Comparison of ENCODE assay signal across 10 cellular contexts in genomic region chr18:63311481-63312409, GRCh38. TPM values are rescaled to one million over a fixed set of nuclear protein-coding genes. Genes with fewer than 3 reads are reported as not detected.
DNase-seq lines count a peak whose midpoint lies in the region; ATAC-seq and TF ChIP-seq lines count a peak whose summit lies in the region.
"Had no signal": no experiment of that assay in that cellular context is flagged by ENCODE, and none has a peak within 500 bp of the region (broad histone marks: within the 10 kb centered on the region; RNA-seq: fewer than 3 reads in every experiment).

No MANE protein-coding gene starts in this region.

- no peak overlapping the region for H2BK12ac ChIP-seq in neuronal stem cell (ENCODE audit: low read length)

- H3K27me3 Mint-ChIP-seq in central memory CD8-positive, alpha-beta T cell = no peaks in the 10 kb centered on the region

- H3K4me1 Mint-ChIP-seq in central memory CD8-positive, alpha-beta T cell = peaks cover 83% of the 10 kb centered on the region

- no peak overlapping the region for H3K4me3 Mint-ChIP-seq in central memory CD8-positive, alpha-beta T cell

- H4K91ac ChIP-seq in neuronal stem cell (ENCODE audit: low read depth, low read length, poor library complexity) = no peak overlapping the region

- H3K27ac ChIP-seq in neuronal stem cell (replicated peaks; ENCODE audit: low read length) = no peak overlapping the region

- H3K79me1 ChIP-seq in neuronal stem cell (ENCODE audit: low read depth, low read length) = peaks cover 3% of the 10 kb centered on the region

- H3K4me3 ChIP-seq in GM12864 (ENCODE audit: low read depth, low read length) (peak overlapping the region; percentile 25), neuronal stem cell (ENCODE audit: low read length in 2 of 2) (no peak overlapping the region)
- H3K4me3 ChIP-seq: esophagus squamous epithelium had no signal

- no peak overlapping the region for H3K14ac ChIP-seq in neuronal stem cell (ENCODE audit: low read length)

- intact Hi-C loops in cardiac septum (cut with DNase I) = no loop called here

- H3K4ac ChIP-seq in neuronal stem cell (ENCODE audit: low read length) = no peak overlapping the region

- H3K36me3 ChIP-seq in neuronal stem cell (replicated peaks in 1 of 2; ENCODE audit: control insufficient read depth in 2 of 2, insufficient read depth in 2 of 2, low read length in 2 of 2) = peaks cover 1 to 3% of the 10 kb centered on the region in 2 donors
- H3K36me3 ChIP-seq: esophagus squamous epithelium had no signal

- H2BK5ac ChIP-seq in neuronal stem cell (ENCODE audit: low read length) = no peak overlapping the region

- no peak overlapping the region for H3K23ac ChIP-seq in neuronal stem cell (ENCODE audit: low read depth, low read length, poor library complexity)

- no peak overlapping the region for H3K9ac ChIP-seq in neuronal stem cell (ENCODE audit: low read depth, low read length, poor library complexity)

- peaks cover 11 to 12% of the 10 kb centered on the region in 2 donors for H3K4me1 ChIP-seq in neuronal stem cell (ENCODE audit: control insufficient read depth in 2 of 2, insufficient read depth in 1 of 2, low read depth in 1 of 2, low read length in 2 of 2)

- H4K8ac ChIP-seq in neuronal stem cell (ENCODE audit: low read depth, low read length) = no peak overlapping the region

- TF ChIP-seq CTCF in GM12864 (IDR thresholded peaks at IDR 0.05; ENCODE audit: low read depth, low read length, missing control alignments) = no peak

- ATAC-seq in GM19397 (IDR thresholded peaks at IDR 0.05; ENCODE audit: unreplicated experiment) (peak; percentile 55), HG03097 (IDR thresholded peaks at IDR 0.05; ENCODE audit: low FRiP score, unreplicated experiment) (peak; percentile 52)
- ATAC-seq in central memory CD8-positive, alpha-beta T cell (replicated peaks; ENCODE audit: extremely low read depth, poor library complexity, severe bottlenecking) = no peak

- H3K36me3 Mint-ChIP-seq in central memory CD8-positive, alpha-beta T cell (ENCODE audit: insufficient read depth) = peaks cover 8% of the 10 kb centered on the region

- WGBS in neuronal stem cell (ENCODE audit: extremely low coverage in 2 of 2, insufficient read length in 2 of 2, insufficient replicate concordance in 1 of 2), 2 donors = no CpG with 5 or more reads among the region's 10 CpGs

- H3K27me3 ChIP-seq in neuronal stem cell (ENCODE audit: control insufficient read depth in 3 of 3, insufficient read depth in 3 of 3, low read depth in 1 of 3, low read length in 3 of 3) = no peaks in the 10 kb centered on the region
- H3K27me3 ChIP-seq: esophagus squamous epithelium had no signal

- no peak overlapping the region for H2AK5ac ChIP-seq in neuronal stem cell (ENCODE audit: low read depth, low read length)

- no peak overlapping the region for H3K4me2 ChIP-seq in neuronal stem cell (ENCODE audit: insufficient read depth, low read length, poor library complexity, severe bottlenecking)

- no peak overlapping the region for H2BK15ac ChIP-seq in neuronal stem cell (ENCODE audit: low read length)

- H2BK120ac ChIP-seq in neuronal stem cell (ENCODE audit: low read depth, low read length) = no peak overlapping the region

- H3K9me3 ChIP-seq in neuronal stem cell (replicated peaks in 1 of 2; ENCODE audit: control insufficient read depth in 2 of 2, insufficient read depth in 1 of 2, low read depth in 1 of 2, low read length in 2 of 2) = no peaks in the 10 kb centered on the region
- H3K9me3 ChIP-seq: esophagus squamous epithelium had no signal

- DNase-seq in GM12864 (ENCODE audit: low read depth) = no peak
- no peak for DNase-seq in central memory CD8-positive, alpha-beta T cell (ENCODE audit: low spot score in 2 of 2)
- no peak for DNase-seq in NCI-H1105 (lab: John Stamatoyannopoulos, UW)
- no peak for DNase-seq in neuronal stem cell (ENCODE audit: low spot score)
- DNase-seq in NCI-H2196 treated with DMSO at 0.1 percent for 48 hours (lab: John Stamatoyannopoulos, UW; ENCODE audit: unreplicated experiment) = no peak
- DNase-seq in cardiac septum (ENCODE audit: low spot score) = no peak
- DNase-seq: esophagus squamous epithelium, NCI-H2081 treated with DMSO at 0.1 percent for 48 hours had no signal

- H3K18ac ChIP-seq in neuronal stem cell (ENCODE audit: low read length) = no peak overlapping the region

- H3K27ac Mint-ChIP-seq in central memory CD8-positive, alpha-beta T cell (ENCODE audit: low read depth) = peak overlapping the region; percentile 52

- H3K9me3 Mint-ChIP-seq in central memory CD8-positive, alpha-beta T cell = no peaks in the 10 kb centered on the region

- no peak overlapping the region for H2AFZ ChIP-seq in neuronal stem cell (ENCODE audit: low read length)

RNA-seq across cellular contexts. Expression of gene BCL2, which starts 7.8 kb away (rescaled TPM):
- 10.8 TPM for polyA plus RNA-seq in neuronal stem cell (2013, experiment 1 of 2)
- 10.2 TPM for polyA plus RNA-seq in neuronal stem cell (2013, experiment 2 of 2)
- total RNA-seq in cardiac septum = 25.9 TPM

RNA-seq across cellular contexts. Expression of gene KDSR, which starts 55.3 kb away (rescaled TPM):
- 14.8 TPM for polyA plus RNA-seq in neuronal stem cell (2013, experiment 1 of 2)
- 15.2 TPM for polyA plus RNA-seq in neuronal stem cell (2013, experiment 2 of 2)
- 54.3 TPM for total RNA-seq in cardiac septum
